Comparison of ENCODE assay signal across 8 cellular contexts in genomic region chr1:116667577-116668105, GRCh38. TPM values are rescaled to one million over a fixed set of nuclear protein-coding genes. Genes with fewer than 3 reads are reported as not detected.
DNase-seq lines count a peak whose midpoint lies in the region; ATAC-seq and TF ChIP-seq lines count a peak whose summit lies in the region.

TSS of gene IGSF3 (minus strand) at chr1:116667733. CDS start at chr1:116666326, 1,407 bp downstream.

- TF ChIP-seq CTCF in KMS-11 (conservative IDR thresholded peaks at IDR 0.05; ENCODE audit: low read depth, low read length): no peak
- no peak for TF ChIP-seq CTCF in adrenal gland (IDR thresholded peaks at IDR 0.05)
- TF ChIP-seq CTCF in hepatocyte (IDR thresholded peaks at IDR 0.05; ENCODE audit: poor library complexity): no peak

- ATAC-seq in sciatic nerve: peak; percentile 76
- ATAC-seq in GM21528 (IDR thresholded peaks at IDR 0.05; ENCODE audit: low FRiP score, unreplicated experiment): no peak

- no peaks in the 10 kb centered on the region for H3K9me2 ChIP-seq in hepatocyte (replicated peaks; ENCODE audit: insufficient read depth)

- WGBS in adrenal gland, 4 donors: 0 to 7% (median 1%) methylated on average over 6 to 58 of the region's 58 CpGs
- 9% methylated on average over 10 of the region's 58 CpGs for WGBS in hepatocyte (ENCODE audit: low lambda C conversion rate, missing lambda C conversion rate)

- H3K4me3 ChIP-seq in KMS-11 (IDR thresholded peaks at IDR 0.05; ENCODE audit: insufficient read depth, low read depth, low read length) (no peak within 1 kb of the TSS), adrenal gland (peak within 1 kb of the TSS in 3 of 4 donors; percentile 30 to 86 (median 71)), hepatocyte (peak within 1 kb of the TSS; percentile 97)

- no peaks in the 10 kb centered on the region for H3K79me2 ChIP-seq in KMS-11 (ENCODE audit: insufficient read depth, low read depth)
- peaks cover 40% of the 10 kb centered on the region for H3K79me2 ChIP-seq in hepatocyte

- no peak for TF ChIP-seq POLR2A in adrenal gland (IDR thresholded peaks at IDR 0.05)

- no peaks in the 10 kb centered on the region for H3K27me3 ChIP-seq in KMS-11 (ENCODE audit: insufficient read depth, low read depth)
- H3K27me3 ChIP-seq in adrenal gland: no peaks in the 10 kb centered on the region
- H3K27me3 ChIP-seq in hepatocyte: no peaks in the 10 kb centered on the region

- H3K4me1 ChIP-seq in KMS-11 (ENCODE audit: low read depth, poor library complexity, severe bottlenecking) (no peaks in the 10 kb centered on the region), adrenal gland (replicated peaks in 1 of 2) (peaks cover 0 to 7% of the 10 kb centered on the region in 2 donors), hepatocyte (ENCODE audit: insufficient read depth) (peaks cover 26% of the 10 kb centered on the region)

- peak; percentile 31 for DNase-seq in NCI-H1694 treated with DMSO at 0.1 percent for 48 hours (lab: John Stamatoyannopoulos, UW)
- no peak for DNase-seq in NCI-H1694 (lab: John Stamatoyannopoulos, UW)
- peak; percentile 62 for DNase-seq in SKM-1 treated with dmso at 0.1 percent for 144 hours (lab: John Stamatoyannopoulos, UW; ENCODE audit: unreplicated experiment)
- DNase-seq in adrenal gland: peak; percentile 46 to 74 (median 72)
- peak; percentile 89 for DNase-seq in hepatocyte (ENCODE audit: low spot score)
- peak; percentile 73 for DNase-seq in sciatic nerve (ENCODE audit: low spot score)

- H4K20me1 ChIP-seq in KMS-11 (ENCODE audit: insufficient read depth): no peaks in the 10 kb centered on the region
- no peaks in the 10 kb centered on the region for H4K20me1 ChIP-seq in hepatocyte (ENCODE audit: insufficient read depth, poor library complexity, severe bottlenecking)

- H3K9me3 ChIP-seq in adrenal gland (replicated peaks in 1 of 3) (no peaks in the 10 kb centered on the region), hepatocyte (ENCODE audit: low read depth) (no peaks in the 10 kb centered on the region)

- H2AFZ ChIP-seq in KMS-11 (ENCODE audit: low read depth) (peak within 1 kb of the TSS; percentile 71), hepatocyte (peak within 1 kb of the TSS; percentile 37)

- H3K36me3 ChIP-seq in KMS-11 (ENCODE audit: insufficient read depth) (no peaks in the 10 kb centered on the region), adrenal gland (replicated peaks in 1 of 2) (no peaks in the 10 kb centered on the region), hepatocyte (replicated peaks; ENCODE audit: insufficient read depth, low read depth) (no peaks in the 10 kb centered on the region)

- H3K4me2 ChIP-seq in KMS-11 (peak within 1 kb of the TSS; percentile 51), hepatocyte (peak within 1 kb of the TSS; percentile 98)

- H3K27ac ChIP-seq in KMS-11: no peak within 1 kb of the TSS
- peak within 1 kb of the TSS in 1 of 5 donors; percentile 26 for H3K27ac ChIP-seq in adrenal gland
- H3K27ac ChIP-seq in hepatocyte: peak within 1 kb of the TSS; percentile 71

- H3K9ac ChIP-seq in KMS-11: no peak within 1 kb of the TSS; the same call in 1 of the 2 replicates

- intact Hi-C loops in adrenal gland (cut with DNase I) (no loop called here), sciatic nerve (cut with DNase I) (no loop called here)

RNA-seq across cellular contexts. Expression of gene IGSF3, which starts in this region (rescaled TPM):
- total RNA-seq in adrenal gland: 1 to 10 TPM; 1.1 to 4.8 (median 2.2) TPM
- polyA plus RNA-seq in adrenal gland: 1 to 10 TPM in 2 of 3 donors, under 1 TPM in 1; 0.67 to 2.9 (median 1.9) TPM
- total RNA-seq in hepatocyte: 27.2 and 34.0 TPM in 2 replicates
- polyA plus RNA-seq in hepatocyte: 8.8 and 9.3 TPM in 2 replicates
- 2.5 TPM for total RNA-seq in sciatic nerve
